In the genomic region with DNA sequence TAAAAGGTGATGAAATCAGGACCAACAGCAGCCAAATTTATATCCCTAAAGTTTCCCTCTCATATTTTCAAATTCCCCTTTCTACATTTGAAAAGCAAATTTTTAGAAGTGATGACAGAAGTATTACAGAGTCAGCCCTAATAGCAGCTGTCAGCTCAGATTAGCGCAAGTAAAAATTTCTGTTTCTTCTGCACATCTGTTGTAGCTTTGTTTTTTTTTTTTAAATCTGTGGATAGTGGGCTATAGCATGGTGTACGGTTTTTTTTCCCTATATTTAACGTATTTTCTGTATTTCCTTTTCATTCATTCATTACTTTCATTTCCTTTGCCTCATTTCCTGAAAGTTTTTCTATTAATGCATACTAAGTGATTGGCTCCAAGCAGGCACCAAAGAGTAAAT, we compare ENCODE assay signal across 27 cellular contexts.
"Had no signal": no experiment of that assay in that cellular context is flagged by ENCODE, and none has a peak within 500 bp of the region (broad histone marks: within the 10 kb centered on the region; RNA-seq: fewer than 3 reads in every experiment).

No MANE protein-coding gene starts in this region.

- H3K4me3 ChIP-seq: esophagus squamous epithelium, heart right ventricle, lung, right atrium auricular region, stomach, thyroid gland, upper lobe of right lung had no signal

- DNase-seq: activated CD4-positive, alpha-beta memory T cell treated with anti-CD3 and anti-CD28 coated beads, Interleukin-2, amount 10 ng/mL, durations not matched to agents 7 days and 5 days; activated CD4-positive, alpha-beta T cell treated with anti-CD3 and anti-CD28 coated beads for 1 hour; activated CD4-positive, alpha-beta T cell treated with anti-CD3 and anti-CD28 coated beads, Interleukin-2, amount 10 ng/mL, durations not matched to agents 7 days and 5 days; activated CD8-positive, alpha-beta memory T cell treated with anti-CD3 and anti-CD28 coated beads, Interleukin-2, amount 50 U/mL, for 48 hours; activated gamma-delta T cell treated with Interleukin-2 at 50 U/mL for 16 hours; activated naive CD4-positive, alpha-beta T cell treated with anti-CD3 and anti-CD28 coated beads, Interleukin-2, amount 50 U/mL, for 16 hours; activated naive CD8-positive, alpha-beta T cell treated with anti-CD3 and anti-CD28 coated beads, Interleukin-2, amount 50 U/mL, for 24 hours; activated T-cell treated with anti-CD3 and anti-CD28 coated beads, Interleukin-2, amount 50 U/mL, for 4 hours; amygdala; central memory CD4-positive, alpha-beta T cell; esophagus squamous epithelium; foreskin melanocyte; heart right ventricle; mesendoderm; stimulated activated CD4-positive, alpha-beta T cell treated with anti-CD3 and anti-CD28 coated beads, Interleukin-15, amount 100 ng/mL, for 24 hours; stimulated activated CD4-positive, alpha-beta T cell treated with anti-CD3 and anti-CD28 coated beads, Interleukin-2, amount 100 ng/mL, for 24 hours; stimulated activated naive B cell treated with anti-CD40 and anti-IgM and Interleukin-4, amounts not matched to agents 10 μg/mL and 1 μg/mL and 100 μg/mL, for 72 hours; stomach; T-helper 2 cell; thyroid gland; upper lobe of right lung had no signal

- H3K9me3 ChIP-seq: esophagus squamous epithelium, heart right ventricle, right atrium auricular region, stomach, thyroid gland, upper lobe of right lung had no signal

- H3K9me3 Mint-ChIP-seq: activated CD4-positive, alpha-beta memory T cell treated with anti-CD3 and anti-CD28 coated beads, Interleukin-2, amount 10 ng/mL, durations not matched to agents 7 days and 5 days; activated CD4-positive, alpha-beta T cell treated with anti-CD3 and anti-CD28 coated beads, Interleukin-2, amount 10 ng/mL, durations not matched to agents 7 days and 5 days; activated naive CD8-positive, alpha-beta T cell treated with anti-CD3 and anti-CD28 coated beads, Interleukin-2, amount 50 U/mL, for 24 hours; activated T-cell treated with anti-CD3 and anti-CD28 coated beads, Interleukin-2, amount 50 U/mL, for 4 hours; natural killer cell treated with Interleukin-12 subunit alpha and Interleukin-12 subunit beta and Interleukin-15 and Interleukin-18, amount 100 ng/mL, for 72 hours; WTC11 had no signal

- H3K36me3 ChIP-seq: esophagus squamous epithelium, heart right ventricle, right atrium auricular region, stomach, thyroid gland, upper lobe of right lung had no signal

- ATAC-seq: activated naive CD8-positive, alpha-beta T cell treated with anti-CD3 and anti-CD28 coated beads, Interleukin-2, amount 50 U/mL, for 24 hours; activated T-helper 17 cell treated with anti-CD3 and anti-CD28 coated beads, Interleukin-2, amount 50 U/mL, for 72 hours; left lobe of liver; natural killer cell treated with Interleukin-12 subunit alpha and Interleukin-12 subunit beta and Interleukin-15 and Interleukin-18, amount 100 ng/mL, for 72 hours; stimulated activated naive B cell treated with anti-CD40 and anti-IgM and Interleukin-4, amounts not matched to agents 10 μg/mL and 1 μg/mL and 100 μg/mL, for 72 hours; upper lobe of right lung; WTC11 had no signal

- H3K27ac ChIP-seq: esophagus squamous epithelium, heart right ventricle, right atrium auricular region, stomach, thyroid gland, upper lobe of right lung had no signal

- H3K27ac Mint-ChIP-seq: activated CD4-positive, alpha-beta memory T cell treated with anti-CD3 and anti-CD28 coated beads, Interleukin-2, amount 10 ng/mL, durations not matched to agents 7 days and 5 days; activated CD4-positive, alpha-beta T cell treated with anti-CD3 and anti-CD28 coated beads, Interleukin-2, amount 10 ng/mL, durations not matched to agents 7 days and 5 days; activated naive CD8-positive, alpha-beta T cell treated with anti-CD3 and anti-CD28 coated beads, Interleukin-2, amount 50 U/mL, for 24 hours; activated T-helper 17 cell treated with anti-CD3 and anti-CD28 coated beads, Interleukin-2, amount 50 U/mL, for 72 hours; natural killer cell treated with Interleukin-12 subunit alpha and Interleukin-12 subunit beta and Interleukin-15 and Interleukin-18, amount 100 ng/mL, for 72 hours; stimulated activated naive B cell treated with anti-CD40 and anti-IgM and Interleukin-4, amounts not matched to agents 10 μg/mL and 1 μg/mL and 100 μg/mL, for 72 hours; WTC11 had no signal

- H3K36me3 Mint-ChIP-seq: natural killer cell treated with Interleukin-12 subunit alpha and Interleukin-12 subunit beta and Interleukin-15 and Interleukin-18, amount 100 ng/mL, for 72 hours; stimulated activated naive B cell treated with anti-CD40 and anti-IgM and Interleukin-4, amounts not matched to agents 10 μg/mL and 1 μg/mL and 100 μg/mL, for 72 hours; WTC11 had no signal
